In genomic region chr2:150608341-150608740, GRCh38 we compare ENCODE assay signal across 25 cellular contexts.
DNase-seq lines count a peak whose midpoint lies in the region; ATAC-seq and TF ChIP-seq lines count a peak whose summit lies in the region.
"Had no signal": no experiment of that assay in that cellular context is flagged by ENCODE, and none has a peak within 500 bp of the region (broad histone marks: within the 10 kb centered on the region; RNA-seq: fewer than 3 reads in every experiment).

No MANE protein-coding gene starts in this region.

- H3K56ac ChIP-seq in H9 (ENCODE audit: insufficient read length, low read depth, low read length), result no peak overlapping the region

- H3K4me2 ChIP-seq in GM23248 (ENCODE audit: unreplicated experiment) (no peak overlapping the region), Loucy (ENCODE audit: low read depth, low read length, poor library complexity, severe bottlenecking) (no peak overlapping the region), mesenchymal stem cell (ENCODE audit: low read length, poor library complexity, severe bottlenecking) (no peak overlapping the region), H9 (ENCODE audit: insufficient read depth, insufficient read length, low read length) (no peak overlapping the region)
- H3K4me2 ChIP-seq: GM23338, PC-9 had no signal

- H3K79me1 ChIP-seq in mesenchymal stem cell (replicated peaks; ENCODE audit: low read length, poor library complexity, severe bottlenecking) (no peaks in the 10 kb centered on the region), H9 (ENCODE audit: insufficient read depth, low read depth, low read length, poor library complexity, severe bottlenecking) (no peaks in the 10 kb centered on the region)

- H3K9me3 ChIP-seq in GM23248 (ENCODE audit: low read depth) (no peaks in the 10 kb centered on the region), Loucy (ENCODE audit: insufficient read depth, low read depth, low read length) (no peaks in the 10 kb centered on the region), mesenchymal stem cell (ENCODE audit: control insufficient read depth, low read length) (no peaks in the 10 kb centered on the region), H9 (ENCODE audit: control insufficient read depth, low read depth, low read length) (no peaks in the 10 kb centered on the region)
- H3K9me3 ChIP-seq: BE2C, MG63, SJSA1 had no signal

- 90 to 94% methylated on average over 1 of the region's 1 CpG for WGBS in GM23248 (ENCODE audit: low coverage in 1 of 2, low lambda C conversion rate in 2 of 2, missing lambda C conversion rate in 2 of 2), 2 experiments
- 91% methylated on average over 1 of the region's 1 CpG for WGBS in mesenchymal stem cell
- no CpG with 5 or more reads among the region's 1 CpG for WGBS in H9 (ENCODE audit: extremely low coverage, insufficient read length, low lambda C conversion rate)

- in situ Hi-C loops in GM23248 (cut with MboI), result loop anchor here (25.0 kb wide), 1 partner anchor 429 kb away; no protein-coding TSS in a partner anchor

- H3K79me2 ChIP-seq in GM23248 (ENCODE audit: insufficient read depth), result no peaks in the 10 kb centered on the region
- no peaks in the 10 kb centered on the region for H3K79me2 ChIP-seq in Loucy (ENCODE audit: insufficient read depth, low read length)
- no peaks in the 10 kb centered on the region for H3K79me2 ChIP-seq in H9 (ENCODE audit: insufficient read depth, low read length)

- no peak overlapping the region for H3K4me3 Mint-ChIP-seq in H9
- H3K4me3 Mint-ChIP-seq: CD14-positive monocyte, GM23338 had no signal

- H3K14ac ChIP-seq in mesenchymal stem cell (ENCODE audit: low read length in 2 of 2), result no peak overlapping the region
- H3K14ac ChIP-seq in H9 (ENCODE audit: insufficient read depth, low read length), result no peak overlapping the region

- no peak overlapping the region for H3K27ac ChIP-seq in GM23248
- H3K27ac ChIP-seq in mesenchymal stem cell (ENCODE audit: low read length, poor library complexity, severe bottlenecking), result no peak overlapping the region
- H3K27ac ChIP-seq in H9 (ENCODE audit: insufficient read length, low read depth, low read length), result no peak overlapping the region
- H3K27ac ChIP-seq: HL-60, PC-9, SJSA1 had no signal

- peaks cover 14 to 20% of the 10 kb centered on the region in 2 experiments for H3K4me1 Mint-ChIP-seq in H9
- H3K4me1 Mint-ChIP-seq: CD14-positive monocyte had no signal

- no peaks in the 10 kb centered on the region; a peak in 1 of 5 replicates for H3K9me3 Mint-ChIP-seq in H9
- H3K9me3 Mint-ChIP-seq: CD14-positive monocyte, GM23338 had no signal

- H3K27me3 ChIP-seq in GM23248 (replicated peaks; ENCODE audit: insufficient read depth), result no peaks in the 10 kb centered on the region
- no peaks in the 10 kb centered on the region for H3K27me3 ChIP-seq in Loucy (ENCODE audit: insufficient read depth, low read length, poor library complexity, severe bottlenecking)
- no peaks in the 10 kb centered on the region for H3K27me3 ChIP-seq in mesenchymal stem cell (ENCODE audit: control insufficient read depth in 1 of 2, insufficient read depth in 1 of 2, low read length in 2 of 2)
- H3K27me3 ChIP-seq in H9 (ENCODE audit: insufficient read depth, low read length), result no peaks in the 10 kb centered on the region
- H3K27me3 ChIP-seq: BE2C, MG63, SJSA1 had no signal

- H2AK5ac ChIP-seq in mesenchymal stem cell (ENCODE audit: low read length, severe bottlenecking), result no peak overlapping the region
- H2AK5ac ChIP-seq in H9 (ENCODE audit: insufficient read length, low read length), result no peak overlapping the region

- H2BK5ac ChIP-seq in mesenchymal stem cell (ENCODE audit: low read depth, low read length, poor library complexity, severe bottlenecking), result no peak overlapping the region
- no peak overlapping the region for H2BK5ac ChIP-seq in H9 (ENCODE audit: insufficient read length, low read length)

- no peak overlapping the region for H3K4ac ChIP-seq in mesenchymal stem cell (ENCODE audit: low read depth in 1 of 2, low read length in 2 of 2)
- no peak overlapping the region for H3K4ac ChIP-seq in H9 (ENCODE audit: low read depth, low read length)

- no peak overlapping the region; a peak in 1 of 7 replicates for H3K27ac Mint-ChIP-seq in H9
- H3K27ac Mint-ChIP-seq: CD14-positive monocyte, GM23338 had no signal

- H2BK20ac ChIP-seq in H9 (ENCODE audit: low read depth, low read length, poor library complexity, severe bottlenecking), result no peak overlapping the region

- H3F3A ChIP-seq in GM23248 (ENCODE audit: insufficient read depth) (peaks cover 50% of the 10 kb centered on the region), Loucy (ENCODE audit: low read depth) (no peaks in the 10 kb centered on the region)

- no peak overlapping the region for H4K5ac ChIP-seq in H9 (ENCODE audit: insufficient read length, low read depth, low read length)

- H3K4me3 ChIP-seq in GM23248, result no peak overlapping the region
- no peak overlapping the region for H3K4me3 ChIP-seq in Loucy (ENCODE audit: low read length, poor library complexity, severe bottlenecking)
- H3K4me3 ChIP-seq in epithelial cell of esophagus (ENCODE audit: low read length), result no peak overlapping the region
- no peak overlapping the region for H3K4me3 ChIP-seq in mesenchymal stem cell (ENCODE audit: insufficient read depth in 1 of 2, low read depth in 1 of 2, low read length in 2 of 2)
- H3K4me3 ChIP-seq: GM23338, MG63, PC-9, SJSA1 had no signal

- H3K4me1 ChIP-seq in GM23248 (ENCODE audit: insufficient read depth), result peaks cover 52% of the 10 kb centered on the region
- H3K4me1 ChIP-seq in Loucy (ENCODE audit: insufficient read depth, low read length, poor library complexity, severe bottlenecking), result peaks cover 3% of the 10 kb centered on the region
- no peaks in the 10 kb centered on the region for H3K4me1 ChIP-seq in mesenchymal stem cell (ENCODE audit: control insufficient read depth, insufficient read depth, low read depth, low read length)
- no peaks in the 10 kb centered on the region for H3K4me1 ChIP-seq in H9 (ENCODE audit: insufficient read depth, low read length)
- H3K4me1 ChIP-seq: BE2C had no signal

- H2BK120ac ChIP-seq in mesenchymal stem cell (ENCODE audit: low read depth, low read length), result no peak overlapping the region
- H2BK120ac ChIP-seq in H9 (ENCODE audit: low read depth, low read length, poor library complexity, severe bottlenecking), result no peak overlapping the region

- DNase-seq in GM23248, result peak; percentile 9
- DNase-seq in epithelial cell of esophagus (ENCODE audit: low read depth), result peak; percentile 80
- no peak for DNase-seq in mesenchymal stem cell
- no peak for DNase-seq in H9
- no peak for DNase-seq in NCI-H1092 treated with DMSO at 0.1 percent for 48 hours (lab: John Stamatoyannopoulos, UW)
- DNase-seq in H4 (ENCODE audit: low spot score), result no peak
- DNase-seq: ACHN, BE2C, Calu3, Karpas-422, MG63, NCI-H1694 treated with DMSO at 0.1 percent for 48 hours, NCI-H2081, NCI-H2171 treated with DMSO at 0.1 percent for 48 hours, NCI-H345, NCI-H524, PC-9, Right ventricle myocardium superior had no signal

- no peaks in the 10 kb centered on the region for H3K36me3 ChIP-seq in GM23248 (ENCODE audit: low read depth)
- H3K36me3 ChIP-seq in Loucy (ENCODE audit: insufficient read depth, low read length), result no peaks in the 10 kb centered on the region
- H3K36me3 ChIP-seq in mesenchymal stem cell (ENCODE audit: control insufficient read depth in 1 of 2, insufficient read depth in 2 of 2, low read depth in 1 of 2, low read length in 2 of 2), result no peaks in the 10 kb centered on the region
- H3K36me3 ChIP-seq: BE2C, MG63, SJSA1 had no signal

- no peaks in the 10 kb centered on the region for H3K23me2 ChIP-seq in H9 (ENCODE audit: insufficient read length, low read depth, low read length, poor library complexity, severe bottlenecking)

- H3K18ac ChIP-seq in mesenchymal stem cell (ENCODE audit: low read depth in 1 of 2, low read length in 2 of 2) (peak overlapping the region in 1 of 2 experiments; percentile 28), H9 (ENCODE audit: insufficient read length, low read depth, low read length) (no peak overlapping the region)

- no peak for ATAC-seq in GM18520 (IDR thresholded peaks at IDR 0.05; ENCODE audit: unreplicated experiment)
- ATAC-seq: GM23338, HCT116 had no signal

- TF ChIP-seq CTCF in Loucy (conservative IDR thresholded peaks at IDR 0.05; ENCODE audit: low read length), result no peak
- no peak for TF ChIP-seq CTCF in epithelial cell of esophagus (IDR thresholded peaks at IDR 0.05; ENCODE audit: insufficient read depth, low read depth, low read length, missing control alignments)
- TF ChIP-seq CTCF in H9 (conservative IDR thresholded peaks at IDR 0.05), result no peak

- no peak overlapping the region for H2BK15ac ChIP-seq in mesenchymal stem cell (ENCODE audit: low read depth, poor library complexity, severe bottlenecking)
- H2BK15ac ChIP-seq in H9 (ENCODE audit: low read depth, low read length), result no peak overlapping the region

- no peak overlapping the region for H4K91ac ChIP-seq in mesenchymal stem cell (ENCODE audit: low read length)
- no peak overlapping the region for H4K91ac ChIP-seq in H9 (ENCODE audit: insufficient read length, low read depth, low read length)

- H3T11ph ChIP-seq in H9 (ENCODE audit: low read length), result no peak overlapping the region

- H3K23ac ChIP-seq in mesenchymal stem cell (ENCODE audit: low read length in 2 of 2), result no peak overlapping the region
- no peak overlapping the region for H3K23ac ChIP-seq in H9 (ENCODE audit: insufficient read length, low read depth, low read length)

- H2BK12ac ChIP-seq in mesenchymal stem cell (ENCODE audit: low read length in 2 of 2) (peak overlapping the region; percentile 54 to 90), H9 (ENCODE audit: insufficient read length, low read depth, low read length) (no peak overlapping the region)

- H3K9ac ChIP-seq in GM23248 (no peak overlapping the region), Loucy (ENCODE audit: low read depth, low read length, poor library complexity, severe bottlenecking) (no peak overlapping the region), mesenchymal stem cell (ENCODE audit: low read length) (no peak overlapping the region), H9 (ENCODE audit: extremely low read depth, insufficient read length, low read length) (no peak overlapping the region)

- H3K9me2 ChIP-seq in GM23248 (ENCODE audit: insufficient read depth), result no peaks in the 10 kb centered on the region
- H3K9me2 ChIP-seq in Loucy (replicated peaks; ENCODE audit: low read depth, low read length), result no peaks in the 10 kb centered on the region

- H4K8ac ChIP-seq in mesenchymal stem cell (ENCODE audit: low read length), result no peak overlapping the region
- no peak overlapping the region for H4K8ac ChIP-seq in H9 (replicated peaks; ENCODE audit: insufficient read length, low read depth, low read length)

- H2AFZ ChIP-seq in GM23248 (no peak overlapping the region), Loucy (ENCODE audit: low read length) (0 out of 2 replicates have a peak overlapping the region, but pooled peaks have one; percentile 26), mesenchymal stem cell (ENCODE audit: low read depth, low read length) (no peak overlapping the region), H9 (ENCODE audit: low read length) (no peak overlapping the region)
- H2AFZ ChIP-seq: GM23338, PC-9 had no signal

- H4K20me1 ChIP-seq in GM23248 (ENCODE audit: insufficient read depth), result no peaks in the 10 kb centered on the region
- H4K20me1 ChIP-seq in Loucy (ENCODE audit: insufficient read depth, low read length, poor library complexity, severe bottlenecking), result no peaks in the 10 kb centered on the region
- H4K20me1 ChIP-seq in H9 (ENCODE audit: control insufficient read depth, insufficient read depth, insufficient read length), result no peaks in the 10 kb centered on the region

- no peaks in the 10 kb centered on the region for H3K27me3 Mint-ChIP-seq in H9 (ENCODE audit: low read depth)

- H3K36me3 Mint-ChIP-seq in H9 (ENCODE audit: insufficient read depth in 1 of 3, low read depth in 3 of 3), result peaks cover 0 to 2% (median 0%) of the 10 kb centered on the region in 3 experiments; a peak in 2 of 7 replicates
- H3K36me3 Mint-ChIP-seq: CD14-positive monocyte had no signal

Comparison
In these comparisons a context has a peak if more than half of its experiments do, and no peak if none do; other contexts are left out.
1. DNase-seq: peak in GM23248 (single experiment) and epithelial cell of esophagus (single experiment); none in mesenchymal stem cell (single experiment), H9 (single experiment), NCI-H1092 treated with DMSO at 0.1 percent for 48 hours (single experiment) and H4 (single experiment).